Comparison of ENCODE assay signal across 10 cellular contexts in the genomic region with DNA sequence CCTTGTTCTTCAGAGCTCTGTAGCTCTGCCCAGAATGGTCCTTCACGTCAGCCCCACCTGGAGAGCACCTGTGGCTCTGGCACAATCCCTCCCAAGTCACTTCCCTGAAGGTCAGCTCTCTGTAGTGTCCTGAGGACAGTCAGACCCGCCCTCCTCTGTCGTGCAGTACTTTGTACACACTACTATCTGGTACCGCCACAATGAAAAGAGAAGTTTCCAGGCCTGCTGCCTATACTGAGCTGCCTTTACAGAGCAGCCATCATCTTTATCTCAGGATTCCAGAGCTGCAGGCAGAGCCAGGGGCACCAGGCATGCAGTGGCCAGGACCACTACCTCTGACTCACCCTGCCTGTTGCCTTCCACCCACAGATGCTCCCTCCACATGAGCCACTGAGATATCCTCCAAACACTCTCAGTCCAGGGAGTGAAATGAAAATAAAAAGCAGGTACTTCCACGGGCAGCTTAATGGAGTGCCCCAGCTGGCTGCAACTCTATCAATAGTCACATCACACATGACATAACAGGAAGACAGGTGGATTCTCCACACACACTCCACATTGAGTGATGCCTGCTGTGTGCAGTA. TPM values are rescaled to one million over a fixed set of nuclear protein-coding genes. Genes with fewer than 3 reads are reported as not detected.
DNase-seq lines count a peak whose midpoint lies in the region; ATAC-seq, FAIRE-seq and TF ChIP-seq lines count a peak whose summit lies in the region.
"Had no signal": no experiment of that assay in that cellular context is flagged by ENCODE, and none has a peak within 500 bp of the region (broad histone marks: within the 10 kb centered on the region; RNA-seq: fewer than 3 reads in every experiment).

No MANE protein-coding gene starts in this region.

- H3K9ac ChIP-seq in GM12878 (ENCODE audit: control insufficient read depth, insufficient read depth, low read length) (no peak overlapping the region; the same call in 1 of the 2 replicates), neuronal stem cell (ENCODE audit: low read depth, low read length, poor library complexity) (no peak overlapping the region)

- no TSS peak for BruUV-seq in GM12878 (replicated peaks; lab: Mats Ljungman, UMichigan)

- CTCF ChIA-PET in GM12878 (lab: Yijun Ruan, JAX), result interaction anchor here (0.5 to 1.3 kb wide), 6 partner anchors 8 to 353 kb away, joined by 3 to 4 read pairs (median 3); partner anchors contain the start of gene PACSIN2

- peak; percentile 47 for ATAC-seq in GM12878
- peak; percentile 91 to 94 for ATAC-seq in lower lobe of right lung
- ATAC-seq in GM21786 (IDR thresholded peaks at IDR 0.05; ENCODE audit: unreplicated experiment), result no peak
- ATAC-seq in GM18502 (IDR thresholded peaks at IDR 0.05; ENCODE audit: poor library complexity, unreplicated experiment), result no peak
- ATAC-seq in HG02885 (IDR thresholded peaks at IDR 0.05; ENCODE audit: poor library complexity, unreplicated experiment), result no peak
- ATAC-seq: natural killer cell had no signal

- TF ChIP-seq EP300 in GM12878 (IDR thresholded peaks at IDR 0.05; ENCODE audit: borderline replicate concordance in 1 of 2, control insufficient read depth in 1 of 2, low read depth in 2 of 2, low read length in 2 of 2), result no peak

- no peak overlapping the region for H3K23ac ChIP-seq in neuronal stem cell (ENCODE audit: low read depth, low read length, poor library complexity)

- H2AFZ ChIP-seq in GM12878 (ENCODE audit: control insufficient read depth, low read depth, low read length), result no peak overlapping the region
- no peak overlapping the region for H2AFZ ChIP-seq in neuronal stem cell (ENCODE audit: low read length)

- no peak overlapping the region for H4K8ac ChIP-seq in neuronal stem cell (ENCODE audit: low read depth, low read length)

- DNase-seq in AG08395 (ENCODE audit: low spot score), result peak; percentile 52
- DNase-seq in HFFc6, result peak; percentile 55
- DNase-seq in GM12878 (ENCODE audit: low read depth, low spot score), result no peak
- peak; percentile 79 for DNase-seq in lower lobe of right lung
- DNase-seq in neuronal stem cell (ENCODE audit: low spot score), result no peak
- DNase-seq: GF-D8, natural killer cell had no signal

- H3K18ac ChIP-seq in neuronal stem cell (ENCODE audit: low read length), result no peak overlapping the region

- H3K4me3 Mint-ChIP-seq in HFFc6, result peak overlapping the region; percentile 20; the same call in 1 of the 2 replicates
- H3K4me3 Mint-ChIP-seq: natural killer cell had no signal

- H3K79me2 ChIP-seq in GM12878 (ENCODE audit: control insufficient read depth, insufficient read depth, low read length), result peaks cover 92% of the 10 kb centered on the region

- no peak overlapping the region for H2BK12ac ChIP-seq in neuronal stem cell (ENCODE audit: low read length)

- WGBS in GM12878 (ENCODE audit: insufficient coverage, insufficient replicate concordance, low lambda C conversion rate, missing lambda C conversion rate), result 82% methylated on average over 5 of the region's 5 CpGs
- WGBS in neuronal stem cell (ENCODE audit: extremely low coverage in 2 of 2, insufficient read length in 2 of 2, insufficient replicate concordance in 1 of 2), 2 donors, result no CpG with 5 or more reads among the region's 5 CpGs

- H3K4me2 ChIP-seq in GM12878 (ENCODE audit: control insufficient read depth, insufficient read depth) (no peak overlapping the region; the same call in 1 of the 2 replicates), neuronal stem cell (ENCODE audit: insufficient read depth, low read length, poor library complexity, severe bottlenecking) (no peak overlapping the region)

- H3K4me1 ChIP-seq in GM12878 (ENCODE audit: control insufficient read depth, insufficient read depth, low read length) (peaks cover 24% of the 10 kb centered on the region), lower lobe of right lung (peaks cover 76% of the 10 kb centered on the region), neuronal stem cell (ENCODE audit: control insufficient read depth in 2 of 2, insufficient read depth in 1 of 2, low read depth in 1 of 2, low read length in 2 of 2) (peaks cover 4 to 11% of the 10 kb centered on the region in 2 donors)

- H3K27me3 ChIP-seq in GM12878 (replicated peaks in 1 of 2; ENCODE audit: control insufficient read depth in 2 of 2, insufficient read depth in 2 of 2, low read length in 1 of 2) (no peaks in the 10 kb centered on the region), lower lobe of right lung (ENCODE audit: low read depth) (no peaks in the 10 kb centered on the region), neuronal stem cell (ENCODE audit: control insufficient read depth in 3 of 3, insufficient read depth in 3 of 3, low read depth in 1 of 3, low read length in 3 of 3) (no peaks in the 10 kb centered on the region)

- H3K27ac ChIP-seq in GM12878 (ENCODE audit: control insufficient read depth, insufficient read depth) (no peak overlapping the region), lower lobe of right lung (peak overlapping the region; percentile 72), neuronal stem cell (replicated peaks; ENCODE audit: low read length) (no peak overlapping the region)

- in situ Hi-C loops in GM12878 (cut with MboI), result no loop called here

- POLR2A ChIA-PET in GM12878 (lab: Charles Lee), result interaction anchor here (0.6 to 0.7 kb wide), 2 partner anchors 138 to 708 kb away, joined by 3 to 6 read pairs; no protein-coding TSS in a partner anchor

- no peaks in the 10 kb centered on the region; the same call in 1 of the 2 replicates for H4K20me1 ChIP-seq in GM12878 (ENCODE audit: control insufficient read depth, insufficient read depth)

- H3K4me3 ChIP-seq in GM12878 (no peak overlapping the region), lower lobe of right lung (no peak overlapping the region), neuronal stem cell (ENCODE audit: low read length in 2 of 2) (no peak overlapping the region)

- no peaks in the 10 kb centered on the region for H3K36me3 Mint-ChIP-seq in HFFc6 (ENCODE audit: low read depth)
- H3K36me3 Mint-ChIP-seq: natural killer cell had no signal

- no peak overlapping the region for H3K14ac ChIP-seq in neuronal stem cell (ENCODE audit: low read length)

- H3K9me3 Mint-ChIP-seq in HFFc6, result no peaks in the 10 kb centered on the region
- H3K9me3 Mint-ChIP-seq: natural killer cell had no signal

- TF ChIP-seq RAD21 in GM12878 (IDR thresholded peaks at IDR 0.05; ENCODE audit: insufficient read depth, low read depth, low read length), result no peak

- RAD21 ChIA-PET in GM12878 (lab: Charles Lee; ENCODE audit: unreplicated experiment), result interaction anchor here (0.6 to 1.0 kb wide), 3 partner anchors 32 to 112 kb away, joined by 3 read pairs; no protein-coding TSS in a partner anchor

- no peak overlapping the region for H4K91ac ChIP-seq in neuronal stem cell (ENCODE audit: low read depth, low read length, poor library complexity)

- H3K27me3 Mint-ChIP-seq in HFFc6 (ENCODE audit: insufficient read depth), result peaks cover 3% of the 10 kb centered on the region; the same call in 1 of the 2 replicates

- no peak overlapping the region for H3K4ac ChIP-seq in neuronal stem cell (ENCODE audit: low read length)

- peaks cover 3% of the 10 kb centered on the region for H3K79me1 ChIP-seq in neuronal stem cell (ENCODE audit: low read depth, low read length)

- H3K27ac Mint-ChIP-seq in HFFc6, result peak overlapping the region; percentile 38

- no peak overlapping the region for H2BK120ac ChIP-seq in neuronal stem cell (ENCODE audit: low read depth, low read length)

- H3K9me3 ChIP-seq in GM12878 (replicated peaks; ENCODE audit: control insufficient read depth, insufficient read depth, low read length) (no peaks in the 10 kb centered on the region), lower lobe of right lung (no peaks in the 10 kb centered on the region), neuronal stem cell (replicated peaks in 1 of 2; ENCODE audit: control insufficient read depth in 2 of 2, insufficient read depth in 1 of 2, low read depth in 1 of 2, low read length in 2 of 2) (peaks cover 4 to 5% of the 10 kb centered on the region in 2 donors)

- SMC1A ChIA-PET in GM12878 (lab: Charles Lee; ENCODE audit: uncharacterized antibody, unreplicated experiment), result interaction anchor here (2.1 kb wide), 1 partner anchor 12 kb away, joined by 6 read pairs; no protein-coding TSS in a partner anchor

- no peak for TF ChIP-seq POLR2A in GM12878 (IDR thresholded peaks at IDR 0.05; ENCODE audit: low read depth, low read length)

- H2BK15ac ChIP-seq in neuronal stem cell (ENCODE audit: low read length), result no peak overlapping the region

- no peak for TF ChIP-seq CTCF in HFFc6 (IDR thresholded peaks at IDR 0.05)
- no peak for TF ChIP-seq CTCF in GM12878 (IDR thresholded peaks at IDR 0.05 in 2 of 3, conservative IDR thresholded peaks at IDR 0.05 in 1 of 3; ENCODE audit: control insufficient read depth in 2 of 3, extremely low read depth in 1 of 3, insufficient read depth in 1 of 3, low read depth in 3 of 3, low read length in 3 of 3)
- TF ChIP-seq CTCF in lower lobe of right lung (IDR thresholded peaks at IDR 0.05), result no peak

- H2BK5ac ChIP-seq in neuronal stem cell (ENCODE audit: low read length), result no peak overlapping the region

- FAIRE-seq in GM12878 (lab: Jason Lieb, UNC), result no peak

- H3K4me1 Mint-ChIP-seq in HFFc6 (ENCODE audit: low read depth), result peaks cover 89% of the 10 kb centered on the region

- no peak overlapping the region for H2AK5ac ChIP-seq in neuronal stem cell (ENCODE audit: low read depth, low read length)

- 0 out of 4 replicates have a peak, but pooled peaks cover 0 to 3% of the 10 kb centered on the region in 2 experiments for H3K36me3 ChIP-seq in GM12878 (ENCODE audit: control insufficient read depth in 2 of 2, insufficient read depth in 2 of 2, low read length in 1 of 2)
- H3K36me3 ChIP-seq in lower lobe of right lung, result no peaks in the 10 kb centered on the region
- H3K36me3 ChIP-seq in neuronal stem cell (replicated peaks in 1 of 2; ENCODE audit: control insufficient read depth in 2 of 2, insufficient read depth in 2 of 2, low read length in 2 of 2), result no peaks in the 10 kb centered on the region

- intact Hi-C loops in GM12878 (cut with micrococcal nuclease; ENCODE audit: unreplicated experiment), result no loop called here
- intact Hi-C loops in lower lobe of right lung (cut with DNase I), result no loop called here

RNA-seq across cellular contexts. Expression of gene PACSIN2, which starts 7.3 kb away (rescaled TPM):
- total RNA-seq in HFFc6 (2021; fragmentation: NEBNext Ultra II Directional; extraction: Animal tissue kit (Norgen Biotek cat#: 25700)), result 10 to 100 TPM; 69.8 to 97.3 (median 76.2) TPM
- 83.4 and 87.9 TPM in 2 replicates for total RNA-seq in GM12878 (2013; cell fraction: nucleolus; rRNA removed)
- total RNA-seq in GM12878 (2014; rRNA removed) (26.4 and 27.5 TPM in 2 replicates), GM12878 (2014; rRNA removed; fragmentation: Illumina TruSeq; extraction: Trizol) (42.1 and 45.9 TPM in 2 replicates), GM12878 (2021) (78.7 and 80.6 TPM in 2 replicates), lower lobe of right lung (104 TPM)
- 24.4 TPM for polyA plus RNA-seq in GM12878 (2011; ENCODE audit: low read depth)
- polyA plus RNA-seq in GM12878 (2011; rRNA removed) (57.4 and 67.7 TPM in 2 replicates), GM12878 (2014; fragmentation: Illumina TruSeq; extraction: Trizol) (36.0 and 47.4 TPM in 2 replicates), GM12878 (2014; fragmentation: Nextera tagmentation; extraction: Ambion mirVana) (1 to 10 TPM in 1 of 2 experiments, under 1 TPM in 1; 0.93 to 1.6 TPM), GM12878 (2014; rRNA removed) (53.9 and 60.0 TPM in 2 replicates), GM12878 (2016; fragmentation: Nextera tagmentation; extraction: Ambion mirVana) (10 to 100 TPM; 46.3 to 49.5 TPM)
- polyA plus RNA-seq in GM12878 (2011; cell fraction: cytosol; rRNA removed), result 66.7 and 69.8 TPM in 2 replicates
- 83.2 and 88.8 TPM in 2 replicates for polyA plus RNA-seq in GM12878 (2011; cell fraction: nucleus; rRNA removed)
- polyA plus RNA-seq in GM12878 (2012), result 38.7 and 45.2 TPM in 2 replicates
- polyA minus RNA-seq in GM12878 (2011; rRNA and poly(A)+ RNA removed), result 36.6 and 45.8 TPM in 2 replicates
- polyA minus RNA-seq in GM12878 (2011; cell fraction: cytosol; rRNA and poly(A)+ RNA removed), result 13.4 and 13.5 TPM in 2 replicates
- 12.2 and 18.0 TPM in 2 replicates for polyA minus RNA-seq in GM12878 (2011; cell fraction: nucleus; rRNA and poly(A)+ RNA removed)
- 34.2 TPM for polyA plus RNA-seq in neuronal stem cell (2013, experiment 1 of 2)
- 34.2 TPM for polyA plus RNA-seq in neuronal stem cell (2013, experiment 2 of 2)

Comparison
In these comparisons a context has a peak if more than half of its experiments do, and no peak if none do; other contexts are left out.
1. DNase-seq: peak in AG08395 (single experiment), HFFc6 (single experiment) and lower lobe of right lung (single experiment); none in GM12878 (single experiment) and neuronal stem cell (single experiment).
2. ATAC-seq: peak in GM12878 (single experiment) and lower lobe of right lung (2 of 2); none in GM21786 (single experiment), GM18502 (single experiment) and HG02885 (single experiment).